ENCODE assay signal across 23 cellular contexts in the genomic region with DNA sequence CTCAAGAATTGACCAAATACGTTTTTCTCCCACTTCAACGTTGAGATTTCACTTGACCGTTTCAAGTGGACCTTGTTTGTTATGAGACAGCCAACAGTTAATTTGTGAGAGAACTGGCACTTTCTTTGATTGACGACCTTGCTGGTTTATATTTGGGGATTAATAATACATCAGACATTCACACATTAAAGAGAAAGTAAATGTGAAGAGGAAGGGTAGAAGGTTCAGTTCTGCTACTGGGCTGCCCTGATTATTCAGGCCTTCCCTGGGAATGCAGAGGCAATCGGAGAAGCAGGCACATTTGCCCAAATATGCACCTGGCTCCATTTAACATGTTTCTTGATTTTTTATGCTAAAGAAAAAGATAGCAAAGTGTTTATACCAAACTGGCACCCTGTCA.
"Had no signal": no experiment of that assay in that cellular context is flagged by ENCODE, and none has a peak within 500 bp of the region (broad histone marks: within the 10 kb centered on the region; RNA-seq: fewer than 3 reads in every experiment).

No MANE protein-coding gene starts in this region.

- H3K27ac ChIP-seq: hepatocyte, neural progenitor cell, right lobe of liver, suprapubic skin, thyroid gland, uterus had no signal

- DNase-seq: endodermal cell; erythroblast; foreskin melanocyte; head of caudate nucleus; kidney; left cardiac atrium; left ventricle myocardium superior; mesenchymal stem cell; midbrain; occipital lobe; pancreas; right lobe of liver; stimulated activated CD4-positive, alpha-beta T cell treated with anti-CD3 and anti-CD28 coated beads, Interleukin-4, amount 100 ng/mL, for 1 hour; stimulated activated CD8-positive, alpha-beta memory T cell treated with anti-CD3 and anti-CD28 coated beads, Interleukin-4, amount 100 ng/mL, for 48 hours; stimulated activated naive CD8-positive, alpha-beta T cell treated with anti-CD3 and anti-CD28 coated beads, Interleukin-15, Interleukin-2, amounts not matched to agents 100 U/mL and 50 U/mL, for 24 hours; thyroid gland; uterus had no signal

- H3K4me1 ChIP-seq: pancreas, right lobe of liver, suprapubic skin, thyroid gland, uterus had no signal

- H3K4me3 ChIP-seq: hepatocyte, lung, neural progenitor cell, pancreas, right lobe of liver, suprapubic skin, thyroid gland, uterus had no signal

- ATAC-seq: left cardiac atrium; left ventricle myocardium superior; natural killer cell treated with Interleukin-12 subunit alpha and Interleukin-12 subunit beta and Interleukin-15 and Interleukin-18, amount 100 ng/mL, for 72 hours; right lobe of liver; stimulated activated effector memory CD8-positive, alpha-beta T cell treated with anti-CD3 and anti-CD28 coated beads, Interleukin-12 subunit alpha, Interleukin-12 subunit beta, amount 100 ng/mL, for 72 hours; stimulated activated naive CD8-positive, alpha-beta T cell treated with anti-CD3 and anti-CD28 coated beads, Interleukin-15, Interleukin-2, amounts not matched to agents 100 U/mL and 50 U/mL, for 24 hours had no signal

- H3K27me3 ChIP-seq: hepatocyte, neural progenitor cell, right lobe of liver, suprapubic skin, thyroid gland, uterus had no signal

- H3K36me3 ChIP-seq: neural progenitor cell, pancreas, right lobe of liver, suprapubic skin, thyroid gland, uterus had no signal

- H3K9me3 ChIP-seq: pancreas, right lobe of liver, suprapubic skin, thyroid gland, uterus had no signal
